In the genomic region with DNA sequence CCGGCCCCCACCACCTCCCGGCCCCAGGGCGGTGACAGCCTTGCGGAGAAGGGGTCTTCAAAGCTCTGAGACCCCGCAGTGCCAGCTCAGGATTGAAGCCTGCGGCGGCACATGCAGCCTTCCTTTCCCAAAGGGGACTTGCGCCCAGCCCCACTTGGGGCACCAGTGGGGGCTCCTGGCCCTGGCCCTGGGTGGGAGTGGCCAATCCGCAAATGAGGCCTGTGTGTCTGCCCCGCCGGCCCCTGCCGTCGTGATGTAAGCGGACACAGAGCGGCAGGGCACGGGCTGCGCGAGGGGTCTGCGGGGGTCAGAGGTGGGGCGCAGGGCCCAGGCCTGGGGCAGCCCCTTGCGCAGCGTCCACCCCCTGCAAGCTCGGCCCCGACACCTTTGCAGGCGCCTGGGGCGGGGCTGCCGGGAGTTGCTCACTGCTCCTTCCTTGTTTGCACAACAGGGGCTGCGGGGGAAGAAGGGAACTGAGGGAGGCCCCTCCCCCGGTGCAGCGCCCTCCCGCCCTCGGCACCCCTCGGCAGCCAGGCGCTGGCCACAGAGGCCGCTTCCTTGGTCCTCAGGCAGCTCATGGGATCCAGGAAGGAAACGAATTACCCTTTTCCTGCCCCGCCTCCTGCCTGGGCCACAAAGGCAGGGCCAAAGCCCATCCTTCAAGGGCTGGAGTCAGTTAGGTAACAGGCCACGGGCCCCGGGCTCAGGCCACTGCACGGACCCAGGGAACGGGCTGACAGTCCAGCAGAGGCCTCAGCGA, we compare ENCODE assay signal across 8 cellular contexts. TPM values are rescaled to one million over a fixed set of nuclear protein-coding genes. Genes with fewer than 3 reads are reported as not detected.
DNase-seq lines count a peak whose midpoint lies in the region; ATAC-seq and TF ChIP-seq lines count a peak whose summit lies in the region.

No MANE protein-coding gene starts in this region.

- H3K27me3 ChIP-seq in SJSA1 (replicated peaks), result no peaks in the 10 kb centered on the region

- peaks cover 41% of the 10 kb centered on the region for H3K4me1 Mint-ChIP-seq in nephron progenitor cell

- DNase-seq in AG20443 (ENCODE audit: low spot score) (peak; percentile 43), SJSA1 (ENCODE audit: low read depth in 1 of 2, low spot score in 2 of 2) (peak; percentile 71 to 84), fibroblast of pulmonary artery (ENCODE audit: low read depth) (peak; percentile 89), nephron progenitor cell (peak; percentile 61)
- no peak for DNase-seq in stimulated activated CD4-positive, alpha-beta T cell treated with anti-CD3 and anti-CD28 coated beads, Interleukin-4, amount 100 ng/mL, for 4 hours

- H3K4me3 Mint-ChIP-seq in nephron progenitor cell, result peak overlapping the region; percentile 55

- peak; percentile 1 for ATAC-seq in GM21717 (IDR thresholded peaks at IDR 0.05; ENCODE audit: unreplicated experiment)
- no peak for ATAC-seq in HG02884 (IDR thresholded peaks at IDR 0.05; ENCODE audit: unreplicated experiment)
- no peak for ATAC-seq in HG02623 (IDR thresholded peaks at IDR 0.05; ENCODE audit: unreplicated experiment)

- peak overlapping the region; percentile 41 for H3K27ac ChIP-seq in SJSA1

- H3K4me1 ChIP-seq in SJSA1 (replicated peaks), result peaks cover 85% of the 10 kb centered on the region

- TF ChIP-seq CTCF in fibroblast of pulmonary artery (IDR thresholded peaks at IDR 0.05; ENCODE audit: low read length, missing control alignments) (no peak), nephron progenitor cell (IDR thresholded peaks at IDR 0.05) (no peak)

- H3K9me3 ChIP-seq in SJSA1 (replicated peaks), result peaks cover 4% of the 10 kb centered on the region

- H3K4me3 ChIP-seq in SJSA1, result peak overlapping the region; percentile 98
- H3K4me3 ChIP-seq in fibroblast of pulmonary artery (replicated peaks; ENCODE audit: low read depth, low read length), result peak overlapping the region; percentile 92

- H3K27ac Mint-ChIP-seq in nephron progenitor cell, result no peak overlapping the region

- no peaks in the 10 kb centered on the region for H3K36me3 Mint-ChIP-seq in nephron progenitor cell (ENCODE audit: low read depth)

- H3K9me3 Mint-ChIP-seq in nephron progenitor cell, result no peaks in the 10 kb centered on the region

- H3K36me3 ChIP-seq in SJSA1, result peaks cover 69% of the 10 kb centered on the region

- peaks cover 3% of the 10 kb centered on the region for H3K27me3 Mint-ChIP-seq in nephron progenitor cell (ENCODE audit: low read depth, poor library complexity)

RNA-seq across cellular contexts. Expression of a gene that starts 2.9 kb away (rescaled TPM):
- total RNA-seq in SJSA1 (2014; rRNA removed; shearing (Covaris generic)), result 149 and 249 TPM in 2 replicates

RNA-seq across cellular contexts. Expression of a gene that starts 19.1 kb away (rescaled TPM):
- total RNA-seq in SJSA1 (2014; rRNA removed; shearing (Covaris generic)), result 8.2 and 9.4 TPM in 2 replicates

RNA-seq across cellular contexts. Expression of a gene that starts 41.8 kb away (rescaled TPM):
- 26.0 and 33.7 TPM in 2 replicates for total RNA-seq in SJSA1 (2014; rRNA removed; shearing (Covaris generic))

Comparison
In these comparisons a context has a peak if more than half of its experiments do, and no peak if none do; other contexts are left out.
1. DNase-seq: peak in AG20443 (single experiment), SJSA1 (2 of 2), fibroblast of pulmonary artery (single experiment) and nephron progenitor cell (single experiment); none in stimulated activated CD4-positive, alpha-beta T cell treated with anti-CD3 and anti-CD28 coated beads, Interleukin-4, amount 100 ng/mL, for 4 hours (0 of 2).